In the genomic region with DNA sequence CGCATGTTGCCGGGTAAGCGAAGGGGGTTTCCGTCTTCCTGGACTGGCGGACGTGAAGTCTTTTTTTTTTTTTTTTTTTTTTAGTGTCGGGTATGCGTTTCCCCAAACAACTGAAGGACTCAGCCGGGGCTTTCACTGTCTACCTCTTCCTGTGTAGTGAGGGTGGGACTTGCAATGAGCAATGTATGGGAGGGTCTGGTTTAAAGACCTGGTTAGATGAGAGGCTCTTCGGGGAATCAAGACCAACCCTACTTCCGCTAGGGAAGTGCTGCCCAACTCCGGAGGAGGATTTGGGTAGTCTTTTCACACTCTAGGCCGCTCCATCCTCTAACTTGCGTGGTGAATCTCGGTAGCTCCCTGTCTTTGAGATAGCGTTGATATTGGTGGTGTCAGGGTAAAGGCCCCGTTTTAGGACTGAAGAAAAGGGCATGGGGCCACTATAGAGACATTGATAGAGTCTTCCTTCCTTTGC, we compare ENCODE assay signal across 8 cellular contexts. TPM values are rescaled to one million over a fixed set of nuclear protein-coding genes. Genes with fewer than 3 reads are reported as not detected.
DNase-seq lines count a peak whose midpoint lies in the region; ATAC-seq, FAIRE-seq and TF ChIP-seq lines count a peak whose summit lies in the region.

No MANE protein-coding gene starts in this region.

- H3K36me3 Mint-ChIP-seq in Calu3 (ENCODE audit: insufficient read depth, unreplicated experiment), result peaks cover 50% of the 10 kb centered on the region
- H3K36me3 Mint-ChIP-seq in activated naive CD4-positive, alpha-beta T cell treated with anti-CD3 and anti-CD28 coated beads, Interleukin-2, amount 10 ng/mL, durations not matched to agents 7 days and 5 days, result peaks cover 26% of the 10 kb centered on the region

- peaks cover 8% of the 10 kb centered on the region for H3K4me1 ChIP-seq in parathyroid adenoma

- H2AFZ ChIP-seq in parathyroid adenoma, result peak overlapping the region; percentile 77

- H3K4me1 Mint-ChIP-seq in Calu3 (ENCODE audit: low read depth, unreplicated experiment), result peaks cover 48% of the 10 kb centered on the region
- peaks cover 53% of the 10 kb centered on the region for H3K4me1 Mint-ChIP-seq in activated naive CD4-positive, alpha-beta T cell treated with anti-CD3 and anti-CD28 coated beads, Interleukin-2, amount 10 ng/mL, durations not matched to agents 7 days and 5 days

- intact Hi-C loops in Calu3 (cut with micrococcal nuclease; ENCODE audit: unreplicated experiment), result no loop called here

- H3K27me3 ChIP-seq in parathyroid adenoma (ENCODE audit: control insufficient read depth, insufficient read depth, low read length), result no peaks in the 10 kb centered on the region

- TSS peak; percentile 29 for BruUV-seq in Calu3 (replicated peaks; lab: Mats Ljungman, UMichigan)

- H3K9me3 ChIP-seq in parathyroid adenoma (ENCODE audit: control insufficient read depth, low read length), result no peaks in the 10 kb centered on the region

- peak overlapping the region; percentile 95 for H3K4me2 ChIP-seq in parathyroid adenoma (ENCODE audit: low read length)

- peak overlapping the region; percentile 99 for H3K27ac Mint-ChIP-seq in Calu3 (ENCODE audit: unreplicated experiment)
- H3K27ac Mint-ChIP-seq in activated naive CD4-positive, alpha-beta T cell treated with anti-CD3 and anti-CD28 coated beads, Interleukin-2, amount 10 ng/mL, durations not matched to agents 7 days and 5 days, result peak overlapping the region; percentile 100

- DNase-seq in Calu3, result no peak
- DNase-seq in RPMI8226, result peak; percentile 57
- DNase-seq in activated naive CD4-positive, alpha-beta T cell treated with anti-CD3 and anti-CD28 coated beads, Interleukin-2, amount 10 ng/mL, durations not matched to agents 7 days and 5 days, result peak; percentile 80
- DNase-seq in glomerular visceral epithelial cell (ENCODE audit: extremely low spot score), result peak; percentile 68
- DNase-seq in urothelium cell line (ENCODE audit: low spot score), result peak; percentile 30

- H3K9me3 Mint-ChIP-seq in Calu3 (ENCODE audit: low read depth, unreplicated experiment), result no peaks in the 10 kb centered on the region
- no peaks in the 10 kb centered on the region for H3K9me3 Mint-ChIP-seq in activated naive CD4-positive, alpha-beta T cell treated with anti-CD3 and anti-CD28 coated beads, Interleukin-2, amount 10 ng/mL, durations not matched to agents 7 days and 5 days

- H3K9ac ChIP-seq in parathyroid adenoma, result peak overlapping the region; percentile 68

- TF ChIP-seq CTCF in Calu3 (IDR thresholded peaks at IDR 0.05; ENCODE audit: unreplicated experiment) (no peak), parathyroid adenoma (IDR thresholded peaks at IDR 0.05) (no peak)

- H3K27me3 Mint-ChIP-seq in Calu3 (ENCODE audit: unreplicated experiment), result no peaks in the 10 kb centered on the region
- H3K27me3 Mint-ChIP-seq in activated naive CD4-positive, alpha-beta T cell treated with anti-CD3 and anti-CD28 coated beads, Interleukin-2, amount 10 ng/mL, durations not matched to agents 7 days and 5 days, result no peaks in the 10 kb centered on the region

- ATAC-seq in GM19467 (IDR thresholded peaks at IDR 0.05; ENCODE audit: unreplicated experiment), result peak; percentile 38
- ATAC-seq in HG03575 (IDR thresholded peaks at IDR 0.05; ENCODE audit: extremely low read depth, insufficient number of reproducible peaks, low FRiP score, unreplicated experiment), result peak; percentile 19

- peaks cover 23% of the 10 kb centered on the region for H3K79me2 ChIP-seq in parathyroid adenoma

- CTCF ChIA-PET in Calu3 (lab: Charles Lee), result interaction anchor here (0.8 to 1.8 kb wide), 8 partner anchors 9 to 256 kb away, joined by 3 to 9 read pairs (median 6); a partner anchor contains a TSS
- CTCF ChIA-PET in activated naive CD4-positive, alpha-beta T cell treated with anti-CD3 and anti-CD28 coated beads, Interleukin-2, amount 10 ng/mL, durations not matched to agents 7 days and 5 days (lab: Charles Lee), result interaction anchor here (0.8 to 2.9 kb wide), 13 partner anchors 14 to 505 kb away, joined by 3 to 22 read pairs (median 5); a partner anchor contains a TSS

- H3K4me3 Mint-ChIP-seq in Calu3 (ENCODE audit: low read depth, unreplicated experiment), result peak overlapping the region; percentile 99
- peak overlapping the region; percentile 95 for H3K4me3 Mint-ChIP-seq in activated naive CD4-positive, alpha-beta T cell treated with anti-CD3 and anti-CD28 coated beads, Interleukin-2, amount 10 ng/mL, durations not matched to agents 7 days and 5 days

- FAIRE-seq in urothelium cell line (lab: Jason Lieb, UNC), result no peak

- H3K27ac ChIP-seq in parathyroid adenoma, result peak overlapping the region; percentile 93

- peak overlapping the region; percentile 100 for H3K4me3 ChIP-seq in parathyroid adenoma (ENCODE audit: low read depth, low read length)

- H3K36me3 ChIP-seq in parathyroid adenoma (ENCODE audit: control insufficient read depth, insufficient read depth, low read length), result no peaks in the 10 kb centered on the region

RNA-seq across cellular contexts. Expression of a gene that starts 0.8 kb away (rescaled TPM):
- total RNA-seq in Calu3 (2022), result 227 and 238 TPM in 2 replicates
